Comparison of ENCODE assay signal across 22 cellular contexts in genomic region chr1:172024516-172024915, GRCh38.
DNase-seq lines count a peak whose midpoint lies in the region; ATAC-seq, FAIRE-seq and TF ChIP-seq lines count a peak whose summit lies in the region.
"Had no signal": no experiment of that assay in that cellular context is flagged by ENCODE, and none has a peak within 500 bp of the region (broad histone marks: within the 10 kb centered on the region; RNA-seq: fewer than 3 reads in every experiment).

No MANE protein-coding gene starts in this region.

- H3K4me3 ChIP-seq in HUES48 (ENCODE audit: low read depth, low read length) (no peak overlapping the region), GM12878 (no peak overlapping the region), keratinocyte (ENCODE audit: control insufficient read depth in 2 of 3, extremely low read depth in 1 of 3, insufficient read depth in 2 of 3, low read depth in 1 of 3, low read length in 3 of 3) (no peak overlapping the region), vagina (no peak overlapping the region)
- H3K4me3 ChIP-seq: K562, PC-9 had no signal

- peaks cover 42 to 53% of the 10 kb centered on the region in 2 donors for H3K27me3 Mint-ChIP-seq in effector memory CD8-positive, alpha-beta T cell
- H3K27me3 Mint-ChIP-seq in glutamatergic neuron (ENCODE audit: unreplicated experiment) = no peaks in the 10 kb centered on the region

- FAIRE-seq in GM12878 (lab: Jason Lieb, UNC) (no peak), keratinocyte (lab: Jason Lieb, UNC) (peak; percentile 51)
- FAIRE-seq: HTR-8/SVneo, K562 had no signal

- H3K79me2 ChIP-seq in GM12878 (ENCODE audit: control insufficient read depth, insufficient read depth, low read length) (no peaks in the 10 kb centered on the region), keratinocyte (ENCODE audit: control insufficient read depth, insufficient read depth, low read length) (no peaks in the 10 kb centered on the region)

- 0 out of 2 replicates have a peak, but pooled peaks cover 7% of the 10 kb centered on the region for H3K4me1 ChIP-seq in HUES48 (ENCODE audit: control insufficient read depth, insufficient read depth, low read length)
- 0 out of 2 replicates have a peak, but pooled peaks cover 3% of the 10 kb centered on the region for H3K4me1 ChIP-seq in GM12878 (ENCODE audit: control insufficient read depth, insufficient read depth, low read length)
- peaks cover 9% of the 10 kb centered on the region for H3K4me1 ChIP-seq in keratinocyte (ENCODE audit: control insufficient read depth, extremely low read depth, insufficient read depth, low read length)
- H3K4me1 ChIP-seq in vagina = peaks cover 15% of the 10 kb centered on the region

- intact Hi-C loops in GM12878 (cut with micrococcal nuclease; ENCODE audit: unreplicated experiment) (no loop called here), vagina (cut with DNase I) (no loop called here)

- POLR2A ChIA-PET in GM12878 (lab: Charles Lee) = no interaction called here

- peaks cover 3% of the 10 kb centered on the region for H3K36me3 Mint-ChIP-seq in effector memory CD8-positive, alpha-beta T cell (ENCODE audit: insufficient read depth)
- no peaks in the 10 kb centered on the region for H3K36me3 Mint-ChIP-seq in glutamatergic neuron (ENCODE audit: unreplicated experiment)
- H3K36me3 Mint-ChIP-seq: CD14-positive monocyte had no signal

- dilution Hi-C loops in keratinocyte (cut with MboI; ENCODE audit: extremely low pct_ligation_motif_present, low sequenced_read_pairs) = no loop called here

- TF ChIP-seq RAD21 in GM12878 (IDR thresholded peaks at IDR 0.05; ENCODE audit: insufficient read depth, low read depth, low read length) = no peak

- H3K36me3 ChIP-seq in HUES48 (ENCODE audit: control insufficient read depth, insufficient read depth, low read length) (no peaks in the 10 kb centered on the region), GM12878 (ENCODE audit: control insufficient read depth in 2 of 2, insufficient read depth in 2 of 2, low read length in 1 of 2) (no peaks in the 10 kb centered on the region), keratinocyte (ENCODE audit: control insufficient read depth in 2 of 2, extremely low read depth in 1 of 2, insufficient read depth in 2 of 2, low read length in 2 of 2) (no peaks in the 10 kb centered on the region), vagina (no peaks in the 10 kb centered on the region)

- H3K27ac ChIP-seq in HUES48 (ENCODE audit: low read depth, low read length) = peak overlapping the region; percentile 10
- H3K27ac ChIP-seq in GM12878 (ENCODE audit: control insufficient read depth, insufficient read depth) = no peak overlapping the region
- H3K27ac ChIP-seq in keratinocyte (ENCODE audit: control insufficient read depth, insufficient read depth, low read length) = peak overlapping the region; percentile 54
- peak overlapping the region; percentile 59 for H3K27ac ChIP-seq in vagina
- H3K27ac ChIP-seq: HL-60, PC-9 had no signal

- BruUV-seq in GM12878 (replicated peaks; lab: Mats Ljungman, UMichigan) = no TSS peak

- CTCF ChIA-PET in GM12878 (lab: Yijun Ruan, JAX) = interaction anchor here (0.8 to 1.7 kb wide), 2 partner anchors 22 to 369 kb away, joined by 3 to 6 read pairs; no protein-coding TSS in a partner anchor

- no peak for TF ChIP-seq CTCF in GM12878 (IDR thresholded peaks at IDR 0.05 in 2 of 3, conservative IDR thresholded peaks at IDR 0.05 in 1 of 3; ENCODE audit: control insufficient read depth in 2 of 3, extremely low read depth in 1 of 3, insufficient read depth in 1 of 3, low read depth in 3 of 3, low read length in 3 of 3)
- no peak for TF ChIP-seq CTCF in keratinocyte (optimal IDR thresholded peaks at IDR 0.05 in 1 of 3, IDR thresholded peaks at IDR 0.05 in 1 of 3, conservative IDR thresholded peaks at IDR 0.05 in 1 of 3; ENCODE audit: extremely low read depth in 1 of 3, insufficient read depth in 2 of 3, low read length in 3 of 3)
- TF ChIP-seq CTCF in vagina (IDR thresholded peaks at IDR 0.05) = no peak
- TF ChIP-seq CTCF in glutamatergic neuron (IDR thresholded peaks at IDR 0.05; ENCODE audit: partially characterized antibody, unreplicated experiment) = no peak

- H3K9me1 ChIP-seq in keratinocyte (ENCODE audit: control insufficient read depth, extremely low read depth, insufficient read depth, low read length) = no peaks in the 10 kb centered on the region

- H3K4me2 ChIP-seq in GM12878 (ENCODE audit: control insufficient read depth, insufficient read depth) (no peak overlapping the region), keratinocyte (ENCODE audit: control insufficient read depth, extremely low read depth, insufficient read depth, low read depth, low read length) (peak overlapping the region; percentile 48)
- H3K4me2 ChIP-seq: PC-9 had no signal

- RAD21 ChIA-PET in GM12878 (lab: Charles Lee; ENCODE audit: unreplicated experiment) = interaction anchor here (0.7 to 1.2 kb wide), 6 partner anchors 10 to 373 kb away, joined by 3 to 4 read pairs (median 3); no protein-coding TSS in a partner anchor

- H3K9me3 Mint-ChIP-seq in effector memory CD8-positive, alpha-beta T cell = no peaks in the 10 kb centered on the region
- peaks cover 4% of the 10 kb centered on the region for H3K9me3 Mint-ChIP-seq in glutamatergic neuron (ENCODE audit: unreplicated experiment)

- H3K27me3 ChIP-seq in HUES48 (ENCODE audit: control insufficient read depth, insufficient read depth, low read length) (no peaks in the 10 kb centered on the region), GM12878 (replicated peaks in 1 of 2; ENCODE audit: control insufficient read depth in 2 of 2, insufficient read depth in 2 of 2, low read length in 1 of 2) (no peaks in the 10 kb centered on the region), keratinocyte (ENCODE audit: control insufficient read depth, extremely low read depth, insufficient read depth, low read length) (no peaks in the 10 kb centered on the region), vagina (no peaks in the 10 kb centered on the region)

- DNase-seq in GM12878 (ENCODE audit: low read depth, low spot score) (no peak), keratinocyte (ENCODE audit: low read depth, low spot score) (peak; percentile 30), vagina (ENCODE audit: extremely low spot score in 2 of 2) (no peak), hypothalamus (lab: John Stamatoyannopoulos, UW) (no peak), glutamatergic neuron (no peak)
- DNase-seq in effector memory CD8-positive, alpha-beta T cell = no peak
- DNase-seq: ACHN, AML-193, DMS153, EL, MV-4-11, NCI-H1436, NCI-H2029, NCI-H2171 treated with DMSO at 0.1 percent for 48 hours, NCI-H774, PC-9 had no signal

- H3K9me3 ChIP-seq in HUES48 (ENCODE audit: control insufficient read depth, insufficient read depth, low read length) = no peaks in the 10 kb centered on the region; the same call in 1 of the 2 replicates
- H3K9me3 ChIP-seq in GM12878 (replicated peaks; ENCODE audit: control insufficient read depth, insufficient read depth, low read length) = no peaks in the 10 kb centered on the region
- H3K9me3 ChIP-seq in keratinocyte (ENCODE audit: control insufficient read depth, low read depth, low read length) = no peaks in the 10 kb centered on the region
- no peaks in the 10 kb centered on the region for H3K9me3 ChIP-seq in vagina

- SMC1A ChIA-PET in GM12878 (lab: Charles Lee; ENCODE audit: uncharacterized antibody, unreplicated experiment) = interaction anchor here (1.2 to 1.4 kb wide), 2 partner anchors 18 to 77 kb away, joined by 3 read pairs; no protein-coding TSS in a partner anchor

- no peaks in the 10 kb centered on the region for H3K4me1 Mint-ChIP-seq in effector memory CD8-positive, alpha-beta T cell (ENCODE audit: low read depth in 2 of 2)
- H3K4me1 Mint-ChIP-seq in glutamatergic neuron (ENCODE audit: low read depth, unreplicated experiment) = no peaks in the 10 kb centered on the region
- H3K4me1 Mint-ChIP-seq: CD14-positive monocyte had no signal

- TF ChIP-seq EP300 in GM12878 (IDR thresholded peaks at IDR 0.05; ENCODE audit: borderline replicate concordance in 1 of 2, control insufficient read depth in 1 of 2, low read depth in 2 of 2, low read length in 2 of 2) = no peak

- no peak for ATAC-seq in GM12878
- ATAC-seq in effector memory CD8-positive, alpha-beta T cell (replicated peaks) = no peak
- ATAC-seq: HCT116, K562 had no signal

- TF ChIP-seq POLR2A in GM12878 (IDR thresholded peaks at IDR 0.05; ENCODE audit: low read depth, low read length) = no peak
- no peak for TF ChIP-seq POLR2A in vagina (IDR thresholded peaks at IDR 0.05)

- no peak overlapping the region; the same call in 1 of the 2 replicates for H2AFZ ChIP-seq in GM12878 (ENCODE audit: control insufficient read depth, low read depth, low read length)
- peak overlapping the region; percentile 66 for H2AFZ ChIP-seq in keratinocyte (ENCODE audit: control insufficient read depth, low read length)
- H2AFZ ChIP-seq: PC-9 had no signal

- no peak overlapping the region for H3K4me3 Mint-ChIP-seq in effector memory CD8-positive, alpha-beta T cell
- no peak overlapping the region for H3K4me3 Mint-ChIP-seq in glutamatergic neuron (ENCODE audit: unreplicated experiment)
- H3K4me3 Mint-ChIP-seq: CD14-positive monocyte had no signal

- no peak overlapping the region for H3K27ac Mint-ChIP-seq in effector memory CD8-positive, alpha-beta T cell
- H3K27ac Mint-ChIP-seq in glutamatergic neuron (ENCODE audit: unreplicated experiment) = no peak overlapping the region
- H3K27ac Mint-ChIP-seq: CD14-positive monocyte had no signal

- 24% methylated on average over 5 of the region's 5 CpGs for WGBS in GM12878 (ENCODE audit: insufficient coverage, insufficient replicate concordance, low lambda C conversion rate, missing lambda C conversion rate)

- H4K20me1 ChIP-seq in GM12878 (ENCODE audit: control insufficient read depth, insufficient read depth) = no peaks in the 10 kb centered on the region
- no peaks in the 10 kb centered on the region for H4K20me1 ChIP-seq in keratinocyte (ENCODE audit: control insufficient read depth, extremely low read depth, insufficient read depth, low read length)

- H3K9ac ChIP-seq in HUES48 (ENCODE audit: low read depth, low read length) (no peak overlapping the region), GM12878 (ENCODE audit: control insufficient read depth, insufficient read depth, low read length) (no peak overlapping the region), keratinocyte (ENCODE audit: control insufficient read depth, extremely low read depth, insufficient read depth, low read length) (peak overlapping the region; percentile 56)

- in situ Hi-C loops in GM12878 (cut with MboI) = no loop called here

TF ChIP-seq in GM12878, 131 proteins besides CTCF, POLR2A, EP300 and RAD21:
- peak; percentile 34 for TF ChIP-seq MEF2B (IDR thresholded peaks at IDR 0.05; ENCODE audit: partially characterized antibody, poor library complexity, severe bottlenecking)
- TF ChIP-seq, protein P1, sequence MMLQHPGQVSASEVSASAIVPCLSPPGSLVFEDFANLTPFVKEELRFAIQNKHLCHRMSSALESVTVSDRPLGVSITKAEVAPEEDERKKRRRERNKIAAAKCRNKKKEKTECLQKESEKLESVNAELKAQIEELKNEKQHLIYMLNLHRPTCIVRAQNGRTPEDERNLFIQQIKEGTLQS (IDR thresholded peaks at IDR 0.05; ENCODE audit: borderline replicate concordance, extremely low read depth, low read depth, low read length) = no peak
